Comparison of ENCODE assay signal across 8 cellular contexts in genomic region chr6:16514249-16514648, GRCh38.
A peak's percentile ranks its signal among the peaks of the same experiment; 100 is the strongest.
DNase-seq lines count a peak whose midpoint lies in the region; ATAC-seq and TF ChIP-seq lines count a peak whose summit lies in the region.

No MANE protein-coding gene starts in this region.

- H3K4me3 ChIP-seq in fibroblast of lung (replicated peaks in 1 of 4; ENCODE audit: control extremely low read depth in 1 of 4, insufficient read depth in 1 of 4, low read depth in 3 of 4, low read length in 4 of 4) = no peak overlapping the region
- no peak overlapping the region for H3K4me3 ChIP-seq in neural progenitor cell

- H3K27me3 ChIP-seq in fibroblast of lung (ENCODE audit: control insufficient read depth, insufficient read depth, low read length) = no peaks in the 10 kb centered on the region
- H3K27me3 ChIP-seq in neural progenitor cell = no peaks in the 10 kb centered on the region

- no peaks in the 10 kb centered on the region for H3K27me3 Mint-ChIP-seq in activated B cell treated with CpG ODN at 0.5 μM for 24 hours
- no peaks in the 10 kb centered on the region for H3K27me3 Mint-ChIP-seq in neural progenitor cell (ENCODE audit: insufficient read depth, low read depth)

- DNase-seq in DMS 273 treated with DMSO at 0.1 percent for 48 hours (lab: John Stamatoyannopoulos, UW) (peak; percentile 22), HT-29 (ENCODE audit: low spot score) (peak; percentile 45), activated B cell treated with CpG ODN at 0.5 μM for 24 hours (no peak), fibroblast of lung (ENCODE audit: low read depth in 2 of 2) (peak; percentile 70 to 77), neural progenitor cell (ENCODE audit: low spot score) (peak; percentile 42), OCI-M2 (lab: John Stamatoyannopoulos, UW; ENCODE audit: unreplicated experiment) (no peak), cortex of kidney (lab: John Stamatoyannopoulos, UW) (no peak)

- POLR2A ChIA-PET in activated B cell treated with CpG ODN at 0.5 μM for 24 hours (lab: Charles Lee) = interaction anchor here (0.5 to 1.3 kb wide), 4 partner anchors 9 to 198 kb away, joined by 3 to 13 read pairs (median 6); no protein-coding TSS in a partner anchor

- H3K36me3 ChIP-seq in fibroblast of lung (ENCODE audit: control insufficient read depth, insufficient read depth, low read length) = no peaks in the 10 kb centered on the region
- H3K36me3 ChIP-seq in neural progenitor cell = no peaks in the 10 kb centered on the region

- H3K9me3 Mint-ChIP-seq in activated B cell treated with CpG ODN at 0.5 μM for 24 hours (no peaks in the 10 kb centered on the region), neural progenitor cell (no peaks in the 10 kb centered on the region)

- no peaks in the 10 kb centered on the region for H3F3A ChIP-seq in neural progenitor cell (ENCODE audit: low read depth)

- H3K4me1 ChIP-seq in fibroblast of lung (ENCODE audit: control insufficient read depth, extremely low read depth, insufficient read depth, low read length) (peaks cover 3% of the 10 kb centered on the region), neural progenitor cell (peaks cover 4% of the 10 kb centered on the region)

- TF ChIP-seq CTCF in activated B cell treated with CpG ODN at 0.5 μM for 24 hours (IDR thresholded peaks at IDR 0.05) = no peak
- peak; percentile 51 to 62 for TF ChIP-seq CTCF in fibroblast of lung (conservative IDR thresholded peaks at IDR 0.05 in 1 of 2, IDR thresholded peaks at IDR 0.05 in 1 of 2; ENCODE audit: low read depth in 1 of 2, low read length in 2 of 2)
- TF ChIP-seq CTCF in neural progenitor cell (IDR thresholded peaks at IDR 0.05) = peak; percentile 58

- H3K4me3 Mint-ChIP-seq in activated B cell treated with CpG ODN at 0.5 μM for 24 hours (no peak overlapping the region), neural progenitor cell (no peak overlapping the region)

- H3K27ac ChIP-seq in fibroblast of lung (ENCODE audit: insufficient read depth, low read length) (no peak overlapping the region), neural progenitor cell (no peak overlapping the region)

- intact Hi-C loops in activated B cell treated with CpG ODN at 0.5 μM for 24 hours (cut with micrococcal nuclease) = loop anchor here (1.0 to 5.0 kb wide), 5 partner anchors 77 to 453 kb away; no protein-coding TSS in a partner anchor

- H3K4me2 ChIP-seq in fibroblast of lung (ENCODE audit: extremely low read depth, insufficient read depth, low read length) (no peak overlapping the region), neural progenitor cell (no peak overlapping the region)

- H4K20me1 ChIP-seq in fibroblast of lung (ENCODE audit: control insufficient read depth, extremely low read depth, insufficient read depth, low read length) = no peaks in the 10 kb centered on the region
- no peaks in the 10 kb centered on the region for H4K20me1 ChIP-seq in neural progenitor cell (ENCODE audit: low read depth)

- H3K4me1 Mint-ChIP-seq in activated B cell treated with CpG ODN at 0.5 μM for 24 hours (peaks cover 46% of the 10 kb centered on the region), neural progenitor cell (peaks cover 6% of the 10 kb centered on the region)

- H3K79me2 ChIP-seq in fibroblast of lung (ENCODE audit: control insufficient read depth, insufficient read depth, low read length) (no peaks in the 10 kb centered on the region), neural progenitor cell (ENCODE audit: low read depth) (no peaks in the 10 kb centered on the region)

- ATAC-seq in activated B cell treated with CpG ODN at 0.5 μM for 24 hours (ENCODE audit: low read depth) = peak; percentile 56
- no peak for ATAC-seq in GM19023 (IDR thresholded peaks at IDR 0.05; ENCODE audit: unreplicated experiment)

- H3K27ac Mint-ChIP-seq in activated B cell treated with CpG ODN at 0.5 μM for 24 hours (peak overlapping the region; percentile 14), neural progenitor cell (no peak overlapping the region)

- H3K9me3 ChIP-seq in fibroblast of lung (ENCODE audit: control insufficient read depth, insufficient read depth, low read depth, low read length) (no peaks in the 10 kb centered on the region), neural progenitor cell (ENCODE audit: low read depth) (no peaks in the 10 kb centered on the region)

- CTCF ChIA-PET in activated B cell treated with CpG ODN at 0.5 μM for 24 hours (lab: Charles Lee) = interaction anchor here (0.7 to 10.5 kb wide), 18 partner anchors 10 to 257 kb away, joined by 3 to 174 read pairs (median 4); partner anchors contain the start of gene ATXN1

- H3K36me3 Mint-ChIP-seq in activated B cell treated with CpG ODN at 0.5 μM for 24 hours (ENCODE audit: low read depth) (no peaks in the 10 kb centered on the region), neural progenitor cell (no peaks in the 10 kb centered on the region)

- H3K9ac ChIP-seq in fibroblast of lung (ENCODE audit: insufficient read depth, low read length) = no peak overlapping the region
- no peak overlapping the region for H3K9ac ChIP-seq in neural progenitor cell

- H2AFZ ChIP-seq in fibroblast of lung (ENCODE audit: low read length) (no peak overlapping the region), neural progenitor cell (replicated peaks) (no peak overlapping the region)

Comparison
In these comparisons a context has a peak if more than half of its experiments do, and no peak if none do; other contexts are left out.
1. DNase-seq: peak in DMS 273 treated with DMSO at 0.1 percent for 48 hours (single experiment), HT-29 (single experiment), fibroblast of lung (2 of 2) and neural progenitor cell (single experiment); none in activated B cell treated with CpG ODN at 0.5 μM for 24 hours (single experiment), OCI-M2 (single experiment) and cortex of kidney (single experiment).